In the genomic region with DNA sequence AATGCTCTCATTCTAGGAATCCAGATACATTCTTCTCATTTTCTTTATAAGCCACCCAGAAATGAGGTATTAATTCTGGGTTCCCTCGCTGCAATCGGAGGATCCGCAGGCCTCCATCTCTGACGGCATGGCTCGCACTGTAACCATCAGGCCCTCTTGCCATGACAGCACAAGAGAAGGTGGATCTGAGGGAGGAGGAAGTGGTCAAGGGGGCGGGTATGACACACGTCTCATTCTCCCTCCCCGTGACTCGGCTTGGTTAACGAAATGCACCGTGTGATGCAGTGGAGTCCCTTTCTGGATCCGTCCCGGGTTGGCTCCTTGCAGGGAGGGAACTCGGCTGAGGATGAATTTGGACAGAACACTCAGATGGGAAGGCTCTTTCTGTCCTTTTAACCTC, we compare ENCODE assay signal across 24 cellular contexts.
"Had no signal": no experiment of that assay in that cellular context is flagged by ENCODE, and none has a peak within 500 bp of the region (broad histone marks: within the 10 kb centered on the region; RNA-seq: fewer than 3 reads in every experiment).

No MANE protein-coding gene starts in this region.

- H3K27ac Mint-ChIP-seq: activated CD4-positive, alpha-beta memory T cell treated with anti-CD3 and anti-CD28 coated beads, Interleukin-2, amount 10 ng/mL, durations not matched to agents 7 days and 5 days; activated CD4-positive, alpha-beta T cell treated with anti-CD3 and anti-CD28 coated beads, Interleukin-2, amount 10 ng/mL, durations not matched to agents 7 days and 5 days; activated naive CD4-positive, alpha-beta T cell treated with anti-CD3 and anti-CD28 coated beads for 36 hours; activated naive CD8-positive, alpha-beta T cell; activated T-helper 17 cell treated with anti-CD3 and anti-CD28 coated beads, Interleukin-2, amount 50 U/mL, for 72 hours; brain; T-cell had no signal

- H3K27ac ChIP-seq: cardiac muscle cell, WERI-Rb-1 had no signal

- H3K4me1 Mint-ChIP-seq: activated CD4-positive, alpha-beta memory T cell treated with anti-CD3 and anti-CD28 coated beads, Interleukin-2, amount 10 ng/mL, durations not matched to agents 7 days and 5 days; activated CD4-positive, alpha-beta T cell treated with anti-CD3 and anti-CD28 coated beads, Interleukin-2, amount 10 ng/mL, durations not matched to agents 7 days and 5 days; activated T-helper 17 cell treated with anti-CD3 and anti-CD28 coated beads, Interleukin-2, amount 50 U/mL, for 72 hours; T-cell had no signal

- H3K36me3 ChIP-seq: cardiac muscle cell, WERI-Rb-1 had no signal

- H3K9me3 Mint-ChIP-seq: activated CD4-positive, alpha-beta memory T cell treated with anti-CD3 and anti-CD28 coated beads, Interleukin-2, amount 10 ng/mL, durations not matched to agents 7 days and 5 days; activated CD4-positive, alpha-beta T cell treated with anti-CD3 and anti-CD28 coated beads, Interleukin-2, amount 10 ng/mL, durations not matched to agents 7 days and 5 days; activated naive CD4-positive, alpha-beta T cell treated with anti-CD3 and anti-CD28 coated beads for 36 hours; activated T-helper 17 cell treated with anti-CD3 and anti-CD28 coated beads, Interleukin-2, amount 50 U/mL, for 72 hours; T-cell had no signal

- H3K4me3 Mint-ChIP-seq: activated CD4-positive, alpha-beta memory T cell treated with anti-CD3 and anti-CD28 coated beads, Interleukin-2, amount 10 ng/mL, durations not matched to agents 7 days and 5 days; activated CD4-positive, alpha-beta T cell treated with anti-CD3 and anti-CD28 coated beads, Interleukin-2, amount 10 ng/mL, durations not matched to agents 7 days and 5 days; activated naive CD4-positive, alpha-beta T cell treated with anti-CD3 and anti-CD28 coated beads for 36 hours; activated naive CD8-positive, alpha-beta T cell; activated T-helper 17 cell treated with anti-CD3 and anti-CD28 coated beads, Interleukin-2, amount 50 U/mL, for 72 hours; brain; T-cell had no signal

- H3K4me3 ChIP-seq: cardiac muscle cell, K562 had no signal

- H3K27me3 Mint-ChIP-seq: activated CD4-positive, alpha-beta memory T cell treated with anti-CD3 and anti-CD28 coated beads, Interleukin-2, amount 10 ng/mL, durations not matched to agents 7 days and 5 days; activated CD4-positive, alpha-beta T cell treated with anti-CD3 and anti-CD28 coated beads, Interleukin-2, amount 10 ng/mL, durations not matched to agents 7 days and 5 days; activated naive CD8-positive, alpha-beta T cell; activated T-helper 17 cell treated with anti-CD3 and anti-CD28 coated beads, Interleukin-2, amount 50 U/mL, for 72 hours had no signal

- H3K36me3 Mint-ChIP-seq: activated naive CD8-positive, alpha-beta T cell; brain; T-cell had no signal

- ATAC-seq: activated T-helper 17 cell treated with anti-CD3 and anti-CD28 coated beads, Interleukin-2, amount 50 U/mL, for 72 hours; K562; T-cell had no signal

- DNase-seq: activated CD4-positive, alpha-beta memory T cell treated with anti-CD3 and anti-CD28 coated beads, Interleukin-2, amount 10 ng/mL, durations not matched to agents 7 days and 5 days; activated CD4-positive, alpha-beta T cell treated with anti-CD3 and anti-CD28 coated beads, Interleukin-2, amount 10 ng/mL, durations not matched to agents 7 days and 5 days; activated gamma-delta T cell; activated naive CD4-positive, alpha-beta T cell treated with anti-CD3 and anti-CD28 coated beads for 36 hours; activated T-cell treated with anti-CD3 and anti-CD28 coated beads for 4 hours; activated T-cell treated with anti-CD3 and anti-CD28 coated beads, Interleukin-2, amount 50 U/mL, for 48 hours; amygdala; Karpas-422; NCI-H1105; NCI-H1436; NCI-H1694 treated with DMSO at 0.1 percent for 48 hours; NCI-H2029 treated with DMSO at 0.1 percent for 48 hours; NCI-H345; NCI-H510A treated with DMSO at 0.1 percent for 48 hours; NCI-H69; SHP77 treated with DMSO at 0.1 percent for 48 hours; T-cell; T-helper 2 cell; WERI-Rb-1 had no signal
